In genomic region chr3:31610700-31611275, GRCh38 we compare ENCODE assay signal across 8 cellular contexts.
DNase-seq lines count a peak whose midpoint lies in the region; ATAC-seq and TF ChIP-seq lines count a peak whose summit lies in the region.
"Had no signal": no experiment of that assay in that cellular context is flagged by ENCODE, and none has a peak within 500 bp of the region (broad histone marks: within the 10 kb centered on the region; RNA-seq: fewer than 3 reads in every experiment).

No MANE protein-coding gene starts in this region.

- no peak for ATAC-seq in activated CD4-positive, CD25-positive, alpha-beta regulatory T cell treated with anti-CD3 and anti-CD28 coated beads, Interleukin-2, amount 50 U/mL, for 24 hours

- H3K4me3 ChIP-seq in OCI-LY1 (ENCODE audit: low read depth, low read length, poor library complexity, severe bottlenecking): no peak overlapping the region
- H3K4me3 ChIP-seq in epithelial cell of proximal tubule (ENCODE audit: low read depth, low read length): no peak overlapping the region

- peaks cover 15% of the 10 kb centered on the region for H3K9me3 ChIP-seq in OCI-LY1 (ENCODE audit: low read length)

- POLR2A ChIA-PET in GM10248 (lab: Yijun Ruan, JAX): no interaction called here

- no peaks in the 10 kb centered on the region for H3K27me3 Mint-ChIP-seq in T-helper 2 cell treated with Interferon-gamma antibody and Interleukin-4, amounts not matched to agents 5 μg/mL and 100 μg/mL, for 36 hours (ENCODE audit: low read depth)
- H3K27me3 Mint-ChIP-seq: naive B cell had no signal

- DNase-seq in GM10248 (ENCODE audit: extremely low spot score) (no peak), epithelial cell of proximal tubule (ENCODE audit: low read depth) (no peak), pons (ENCODE audit: low spot score) (peak; percentile 18), NCI-H1417 (lab: John Stamatoyannopoulos, UW) (no peak)
- DNase-seq in T-helper 2 cell treated with Interferon-gamma antibody and Interleukin-4, amounts not matched to agents 5 μg/mL and 100 μg/mL, for 36 hours (ENCODE audit: low spot score): no peak
- DNase-seq: naive B cell had no signal

- H3K27ac ChIP-seq in OCI-LY1 (ENCODE audit: low read depth, low read length, poor library complexity, severe bottlenecking): no peak overlapping the region

- H3K36me3 ChIP-seq in OCI-LY1 (ENCODE audit: insufficient read depth, low read length): peaks cover 84% of the 10 kb centered on the region

- no peak overlapping the region for H2AFZ ChIP-seq in OCI-LY1 (ENCODE audit: low read length)

- H3K4me3 Mint-ChIP-seq in T-helper 2 cell treated with Interferon-gamma antibody and Interleukin-4, amounts not matched to agents 5 μg/mL and 100 μg/mL, for 36 hours: no peak overlapping the region
- H3K4me3 Mint-ChIP-seq: naive B cell had no signal

- H3K9ac ChIP-seq in OCI-LY1 (ENCODE audit: low read length): no peak overlapping the region

- peaks cover 29% of the 10 kb centered on the region for H3K4me1 Mint-ChIP-seq in T-helper 2 cell treated with Interferon-gamma antibody and Interleukin-4, amounts not matched to agents 5 μg/mL and 100 μg/mL, for 36 hours (ENCODE audit: low read depth)

- H4K20me1 ChIP-seq in OCI-LY1 (ENCODE audit: insufficient read depth, low read length): no peaks in the 10 kb centered on the region

- H3K27ac Mint-ChIP-seq in T-helper 2 cell treated with Interferon-gamma antibody and Interleukin-4, amounts not matched to agents 5 μg/mL and 100 μg/mL, for 36 hours: no peak overlapping the region

- CTCF ChIA-PET in GM10248 (lab: Yijun Ruan, JAX): no interaction called here

- H3K36me3 Mint-ChIP-seq in T-helper 2 cell treated with Interferon-gamma antibody and Interleukin-4, amounts not matched to agents 5 μg/mL and 100 μg/mL, for 36 hours (ENCODE audit: low read depth): peaks cover 65% of the 10 kb centered on the region

- H3K79me2 ChIP-seq in OCI-LY1 (ENCODE audit: insufficient read depth, low read length): peaks cover 23% of the 10 kb centered on the region

- no peaks in the 10 kb centered on the region for H3F3A ChIP-seq in OCI-LY1 (ENCODE audit: insufficient read depth, low read length)

- no peak overlapping the region for H3K4me2 ChIP-seq in OCI-LY1 (ENCODE audit: low read length)

- peaks cover 21% of the 10 kb centered on the region for H3K9me3 Mint-ChIP-seq in T-helper 2 cell treated with Interferon-gamma antibody and Interleukin-4, amounts not matched to agents 5 μg/mL and 100 μg/mL, for 36 hours

- H3K9me2 ChIP-seq in OCI-LY1 (ENCODE audit: low read depth, low read length): no peaks in the 10 kb centered on the region

- no peaks in the 10 kb centered on the region for H3K4me1 ChIP-seq in OCI-LY1 (ENCODE audit: insufficient read depth, low read length, severe bottlenecking)

- no peaks in the 10 kb centered on the region for H3K27me3 ChIP-seq in OCI-LY1 (ENCODE audit: insufficient read depth, low read length)

- TF ChIP-seq CTCF in GM10248 (IDR thresholded peaks at IDR 0.05; ENCODE audit: control extremely low read depth, extremely low read depth, low read depth, missing control alignments) (peak; percentile 13), OCI-LY1 (IDR thresholded peaks at IDR 0.05; ENCODE audit: low read length) (peak; percentile 59), epithelial cell of proximal tubule (conservative IDR thresholded peaks at IDR 0.05; ENCODE audit: low read depth, low read length) (peak; percentile 68)

Comparison
In these comparisons a context has a peak if more than half of its experiments do, and no peak if none do; other contexts are left out.
1. CTCF ChIP-seq: peak in every context shown above with its lines; median percentile 68 in epithelial cell of proximal tubule; 59 in OCI-LY1; 13 in GM10248.